In genomic region chr10:78528749-78529204, GRCh38 we compare ENCODE assay signal across 18 cellular contexts.
DNase-seq lines count a peak whose midpoint lies in the region; ATAC-seq and TF ChIP-seq lines count a peak whose summit lies in the region.
"Had no signal": no experiment of that assay in that cellular context is flagged by ENCODE, and none has a peak within 500 bp of the region (broad histone marks: within the 10 kb centered on the region; RNA-seq: fewer than 3 reads in every experiment).

No MANE protein-coding gene starts in this region.

- intact Hi-C loops in upper lobe of right lung (cut with DNase I) = no loop called here

- no peaks in the 10 kb centered on the region for H3K27me3 ChIP-seq in neuronal stem cell (ENCODE audit: control insufficient read depth in 3 of 3, insufficient read depth in 3 of 3, low read depth in 1 of 3, low read length in 3 of 3)
- no peaks in the 10 kb centered on the region for H3K27me3 ChIP-seq in upper lobe of right lung
- H3K27me3 ChIP-seq: cardiac muscle cell had no signal

- no peak overlapping the region for H2BK120ac ChIP-seq in neuronal stem cell (ENCODE audit: low read depth, low read length)

- H3K18ac ChIP-seq in neuronal stem cell (ENCODE audit: low read length) = no peak overlapping the region

- H3K23ac ChIP-seq in neuronal stem cell (ENCODE audit: low read depth, low read length, poor library complexity) = no peak overlapping the region

- H4K91ac ChIP-seq in neuronal stem cell (ENCODE audit: low read depth, low read length, poor library complexity) = no peak overlapping the region

- WGBS in neuronal stem cell (ENCODE audit: extremely low coverage in 2 of 2, insufficient read length in 2 of 2, insufficient replicate concordance in 1 of 2), 2 donors = no CpG with 5 or more reads among the region's 13 CpGs

- H3K9ac ChIP-seq in neuronal stem cell (ENCODE audit: low read depth, low read length, poor library complexity) = no peak overlapping the region
- H3K9ac ChIP-seq: parathyroid adenoma had no signal

- H2AK5ac ChIP-seq in neuronal stem cell (ENCODE audit: low read depth, low read length) = no peak overlapping the region

- H3K4me3 ChIP-seq in neuronal stem cell (ENCODE audit: low read length in 2 of 2) (no peak overlapping the region), upper lobe of right lung (no peak overlapping the region)
- H3K4me3 ChIP-seq: cardiac muscle cell had no signal

- no peak overlapping the region for H3K4ac ChIP-seq in neuronal stem cell (ENCODE audit: low read length)

- H3K9me3 ChIP-seq in neuronal stem cell (replicated peaks in 1 of 2; ENCODE audit: control insufficient read depth in 2 of 2, insufficient read depth in 1 of 2, low read depth in 1 of 2, low read length in 2 of 2) = peaks cover 5 to 15% of the 10 kb centered on the region in 2 donors
- H3K9me3 ChIP-seq in upper lobe of right lung = no peaks in the 10 kb centered on the region

- H4K8ac ChIP-seq in neuronal stem cell (ENCODE audit: low read depth, low read length) = no peak overlapping the region

- H3K36me3 ChIP-seq in neuronal stem cell (replicated peaks in 1 of 2; ENCODE audit: control insufficient read depth in 2 of 2, insufficient read depth in 2 of 2, low read length in 2 of 2) (no peaks in the 10 kb centered on the region), upper lobe of right lung (no peaks in the 10 kb centered on the region)
- H3K36me3 ChIP-seq: cardiac muscle cell had no signal

- H2AFZ ChIP-seq in neuronal stem cell (ENCODE audit: low read length) = peak overlapping the region; percentile 11
- H2AFZ ChIP-seq: parathyroid adenoma had no signal

- no peak overlapping the region for H2BK5ac ChIP-seq in neuronal stem cell (ENCODE audit: low read length)

- no peak overlapping the region for H2BK15ac ChIP-seq in neuronal stem cell (ENCODE audit: low read length)

- TF ChIP-seq CTCF in VCaP (conservative IDR thresholded peaks at IDR 0.05) (no peak), upper lobe of right lung (IDR thresholded peaks at IDR 0.05) (no peak)

- H3K4me1 ChIP-seq in neuronal stem cell (ENCODE audit: control insufficient read depth in 2 of 2, insufficient read depth in 1 of 2, low read depth in 1 of 2, low read length in 2 of 2) (peaks cover 0 to 2% of the 10 kb centered on the region in 2 donors), upper lobe of right lung (peaks cover 6% of the 10 kb centered on the region)
- H3K4me1 ChIP-seq: parathyroid adenoma had no signal

- no peak overlapping the region for H3K4me2 ChIP-seq in neuronal stem cell (ENCODE audit: insufficient read depth, low read length, poor library complexity, severe bottlenecking)

- ATAC-seq in HG03342 (IDR thresholded peaks at IDR 0.05; ENCODE audit: unreplicated experiment) (no peak), HG02970 (IDR thresholded peaks at IDR 0.05; ENCODE audit: low FRiP score, unreplicated experiment) (no peak), upper lobe of right lung (no peak)
- ATAC-seq: activated naive CD4-positive, alpha-beta T cell treated with anti-CD3 and anti-CD28 coated beads, Interleukin-2, amount 50 U/mL, for 72 hours had no signal

- H3K14ac ChIP-seq in neuronal stem cell (ENCODE audit: low read length) = no peak overlapping the region

- H2BK12ac ChIP-seq in neuronal stem cell (ENCODE audit: low read length) = no peak overlapping the region

- DNase-seq in DMS79 treated with DMSO at 0.1 percent for 48 hours (lab: John Stamatoyannopoulos, UW) (peak; percentile 62), NCI-H2029 treated with DMSO at 0.1 percent for 48 hours (lab: John Stamatoyannopoulos, UW) (peak; percentile 76), neuronal stem cell (ENCODE audit: low spot score) (no peak), NCI-H524 treated with DMSO at 0.1 percent for 48 hours (lab: John Stamatoyannopoulos, UW) (no peak), upper lobe of right lung (no peak)
- DNase-seq: activated CD8-positive, alpha-beta memory T cell treated with anti-CD3 and anti-CD28 coated beads, Interleukin-2, amount 50 U/mL, for 4 hours; endodermal cell; foreskin fibroblast; NCI-H524; RPMI8226; stimulated activated CD4-positive, alpha-beta T cell treated with anti-CD3 and anti-CD28 coated beads, Interleukin-12 subunit alpha, Interleukin-12 subunit beta, amount 100 ng/mL, for 4 hours; T-helper 1 cell had no signal

- H3K27ac ChIP-seq in VCaP (peak overlapping the region; percentile 86), neuronal stem cell (replicated peaks; ENCODE audit: low read length) (no peak overlapping the region), upper lobe of right lung (no peak overlapping the region)
- H3K27ac ChIP-seq: cardiac muscle cell, parathyroid adenoma had no signal

- no peaks in the 10 kb centered on the region for H3K79me1 ChIP-seq in neuronal stem cell (ENCODE audit: low read depth, low read length)

Comparison
In these comparisons a context has a peak if more than half of its experiments do, and no peak if none do; other contexts are left out.
1. DNase-seq: peak in DMS79 treated with DMSO at 0.1 percent for 48 hours (single experiment) and NCI-H2029 treated with DMSO at 0.1 percent for 48 hours (single experiment); none in neuronal stem cell (single experiment), NCI-H524 treated with DMSO at 0.1 percent for 48 hours (single experiment) and upper lobe of right lung (single experiment).